In genomic region chr4:152382057-152382785, GRCh38 we compare ENCODE assay signal across 9 cellular contexts.
DNase-seq lines count a peak whose midpoint lies in the region; ATAC-seq and TF ChIP-seq lines count a peak whose summit lies in the region.
"Had no signal": no experiment of that assay in that cellular context is flagged by ENCODE, and none has a peak within 500 bp of the region (broad histone marks: within the 10 kb centered on the region; RNA-seq: fewer than 3 reads in every experiment).

No MANE protein-coding gene starts in this region.

- peaks cover 2% of the 10 kb centered on the region for H3K36me3 Mint-ChIP-seq in activated naive CD4-positive, alpha-beta T cell treated with anti-CD3 and anti-CD28 coated beads, Interleukin-2, amount 10 ng/mL, durations not matched to agents 7 days and 5 days

- CTCF ChIA-PET in activated naive CD4-positive, alpha-beta T cell treated with anti-CD3 and anti-CD28 coated beads, Interleukin-2, amount 10 ng/mL, durations not matched to agents 7 days and 5 days (lab: Charles Lee), result interaction anchor here (2.0 kb wide), 1 partner anchor 13 kb away, joined by 4 read pairs; no protein-coding TSS in a partner anchor

- peaks cover 25% of the 10 kb centered on the region for H3K4me1 Mint-ChIP-seq in activated naive CD4-positive, alpha-beta T cell treated with anti-CD3 and anti-CD28 coated beads, Interleukin-2, amount 10 ng/mL, durations not matched to agents 7 days and 5 days

- TF ChIP-seq CTCF in right atrium auricular region (IDR thresholded peaks at IDR 0.05), result no peak
- TF ChIP-seq CTCF in upper lobe of right lung (IDR thresholded peaks at IDR 0.05), result no peak
- no peak for TF ChIP-seq CTCF in testis (IDR thresholded peaks at IDR 0.05)

- H3K4me1 ChIP-seq in right atrium auricular region, result no peaks in the 10 kb centered on the region
- no peaks in the 10 kb centered on the region for H3K4me1 ChIP-seq in upper lobe of right lung
- no peaks in the 10 kb centered on the region for H3K4me1 ChIP-seq in testis

- no peak for DNase-seq in activated naive CD4-positive, alpha-beta T cell treated with anti-CD3 and anti-CD28 coated beads, Interleukin-2, amount 10 ng/mL, durations not matched to agents 7 days and 5 days
- DNase-seq in activated naive CD4-positive, alpha-beta T cell treated with anti-CD3 and anti-CD28 coated beads, Interleukin-2, amount 50 U/mL, for 16 hours, result no peak
- DNase-seq in right atrium auricular region (ENCODE audit: low spot score), result no peak
- DNase-seq in upper lobe of right lung, result no peak
- no peak for DNase-seq in putamen (ENCODE audit: low spot score)
- no peak for DNase-seq in testis
- DNase-seq: foreskin melanocyte had no signal

- no peak for TF ChIP-seq POLR2A in testis (IDR thresholded peaks at IDR 0.05)

- no peaks in the 10 kb centered on the region for H3K9me3 ChIP-seq in right atrium auricular region
- H3K9me3 ChIP-seq in upper lobe of right lung, result no peaks in the 10 kb centered on the region
- H3K9me3 ChIP-seq in testis, result no peaks in the 10 kb centered on the region

- H3K4me3 Mint-ChIP-seq in activated naive CD4-positive, alpha-beta T cell treated with anti-CD3 and anti-CD28 coated beads, Interleukin-2, amount 10 ng/mL, durations not matched to agents 7 days and 5 days, result peak overlapping the region; percentile 65

- intact Hi-C loops in upper lobe of right lung (cut with DNase I), result no loop called here
- intact Hi-C loops in testis (cut with DNase I; ENCODE audit: low total_unique reads), result no loop called here

- H3K36me3 ChIP-seq in right atrium auricular region (no peaks in the 10 kb centered on the region), upper lobe of right lung (no peaks in the 10 kb centered on the region), testis (ENCODE audit: low read depth, missing control alignments) (no peaks in the 10 kb centered on the region)

- 62 to 69% methylated on average over 4 of the region's 4 CpGs for WGBS in testis, 2 donors

- peak overlapping the region; percentile 78 for H3K27ac Mint-ChIP-seq in activated naive CD4-positive, alpha-beta T cell treated with anti-CD3 and anti-CD28 coated beads, Interleukin-2, amount 10 ng/mL, durations not matched to agents 7 days and 5 days

- H3K27me3 Mint-ChIP-seq in activated naive CD4-positive, alpha-beta T cell treated with anti-CD3 and anti-CD28 coated beads, Interleukin-2, amount 10 ng/mL, durations not matched to agents 7 days and 5 days, result no peaks in the 10 kb centered on the region

- peak; percentile 51; the same call in 2 of the 3 replicates for ATAC-seq in SK-N-SH treated with all-trans-retinoic acid at 6 μM for 48 hours
- peak; percentile 70 for ATAC-seq in upper lobe of right lung
- ATAC-seq in HG03196 (IDR thresholded peaks at IDR 0.05; ENCODE audit: unreplicated experiment), result no peak

- H3K27ac ChIP-seq in right atrium auricular region, result peak overlapping the region; percentile 74 to 76
- H3K27ac ChIP-seq in upper lobe of right lung, result peak overlapping the region; percentile 59
- no peak overlapping the region for H3K27ac ChIP-seq in testis

- H3K4me3 ChIP-seq in right atrium auricular region (peak overlapping the region; percentile 35 to 39), upper lobe of right lung (peak overlapping the region; percentile 26), testis (no peak overlapping the region)

- H3K9me3 Mint-ChIP-seq in activated naive CD4-positive, alpha-beta T cell treated with anti-CD3 and anti-CD28 coated beads, Interleukin-2, amount 10 ng/mL, durations not matched to agents 7 days and 5 days, result no peaks in the 10 kb centered on the region

- H3K27me3 ChIP-seq in right atrium auricular region (no peaks in the 10 kb centered on the region), upper lobe of right lung (no peaks in the 10 kb centered on the region), testis (no peaks in the 10 kb centered on the region)

TF ChIP-seq in SK-N-SH treated with all-trans-retinoic acid at 6 μM for 48 hours, 23 proteins besides CTCF, POLR2A, EP300 and RAD21:
- no peak for TF ChIP-seq OSR1 (CRISPR knock-in tag; IDR thresholded peaks at IDR 0.05)
- TF ChIP-seq POU6F1 (CRISPR knock-in tag; IDR thresholded peaks at IDR 0.05; ENCODE audit: borderline replicate concordance, low read depth), result no peak
- no peak for TF ChIP-seq PPARA (CRISPR knock-in tag; IDR thresholded peaks at IDR 0.05; ENCODE audit: borderline replicate concordance)
- TF ChIP-seq ZNF8 (CRISPR knock-in tag; IDR thresholded peaks at IDR 0.05), result no peak
- no peak for TF ChIP-seq ARNTL (CRISPR knock-in tag; IDR thresholded peaks at IDR 0.05; ENCODE audit: borderline replicate concordance, low read depth)
- TF ChIP-seq PATZ1 (CRISPR knock-in tag; IDR thresholded peaks at IDR 0.05; ENCODE audit: borderline replicate concordance), result no peak
- TF ChIP-seq CSDC2 (CRISPR knock-in tag; IDR thresholded peaks at IDR 0.05), result no peak
- no peak for TF ChIP-seq TSHZ2 (CRISPR knock-in tag; IDR thresholded peaks at IDR 0.05)

Comparison
In these comparisons a context has a peak if more than half of its experiments do, and no peak if none do; other contexts are left out.
1. H3K27ac ChIP-seq: peak in right atrium auricular region (2 of 2) and upper lobe of right lung (single experiment); none in testis (0 of 2).
2. H3K4me3 ChIP-seq: peak in right atrium auricular region (2 of 2) and upper lobe of right lung (single experiment); none in testis (0 of 2).